Comparison of ENCODE assay signal across 19 cellular contexts in genomic region chr11:6488831-6489230, GRCh38. TPM values are rescaled to one million over a fixed set of nuclear protein-coding genes. Genes with fewer than 3 reads are reported as not detected.
"Had no signal": no experiment of that assay in that cellular context is flagged by ENCODE, and none has a peak within 500 bp of the region (broad histone marks: within the 10 kb centered on the region; RNA-seq: fewer than 3 reads in every experiment).

No MANE protein-coding gene starts in this region.

- H3K4me3 ChIP-seq: dorsolateral prefrontal cortex, lower lobe of right lung, tibial artery, uterus had no signal

- H3K36me3 Mint-ChIP-seq: natural killer cell treated with Interleukin-12 subunit alpha and Interleukin-12 subunit beta and Interleukin-15 and Interleukin-18, amount 100 ng/mL, for 72 hours had no signal

- H3K4me1 Mint-ChIP-seq: brain had no signal

- H3K27me3 Mint-ChIP-seq: brain; natural killer cell treated with Interleukin-12 subunit alpha and Interleukin-12 subunit beta and Interleukin-15 and Interleukin-18, amount 100 ng/mL, for 72 hours had no signal

- ATAC-seq: lower lobe of right lung; natural killer cell treated with Interleukin-12 subunit alpha and Interleukin-12 subunit beta and Interleukin-15 and Interleukin-18, amount 100 ng/mL, for 72 hours; stimulated activated naive CD8-positive, alpha-beta T cell treated with anti-CD3 and anti-CD28 coated beads, Interleukin-15, Interleukin-2, amounts not matched to agents 100 U/mL and 50 U/mL, for 24 hours had no signal

- H3K27ac Mint-ChIP-seq: activated T-helper 1 cell treated with anti-CD3 and anti-CD28 coated beads, Interleukin-12 subunit alpha, Interleukin-12 subunit beta, Interleukin-2, Interleukin-4 antibody, amounts not matched to agents 30 ng/mL and 10 ng/mL and 1 ng/mL, durations not matched to agents 14 hours and 24 hours and 36 hours; natural killer cell treated with Interleukin-12 subunit alpha and Interleukin-12 subunit beta and Interleukin-15 and Interleukin-18, amount 100 ng/mL, for 72 hours; T-helper 1 cell treated with Interleukin-12 subunit alpha and Interleukin-12 subunit beta and Interleukin-4 antibody, amounts not matched to agents 30 μg/mL and 1 μg/mL, for 36 hours had no signal

- H3K9me3 ChIP-seq: lower lobe of right lung, tibial artery, uterus had no signal

- H3K4me1 ChIP-seq: lower lobe of right lung, tibial artery, uterus had no signal

- H3K4me3 Mint-ChIP-seq: activated T-helper 1 cell treated with anti-CD3 and anti-CD28 coated beads, Interleukin-12 subunit alpha, Interleukin-12 subunit beta, Interleukin-2, Interleukin-4 antibody, amounts not matched to agents 30 ng/mL and 10 ng/mL and 1 ng/mL, durations not matched to agents 14 hours and 24 hours and 36 hours; brain; natural killer cell treated with Interleukin-12 subunit alpha and Interleukin-12 subunit beta and Interleukin-15 and Interleukin-18, amount 100 ng/mL, for 72 hours; T-helper 1 cell treated with Interleukin-12 subunit alpha and Interleukin-12 subunit beta and Interleukin-4 antibody, amounts not matched to agents 30 μg/mL and 1 μg/mL, for 36 hours had no signal

- H3K9me3 Mint-ChIP-seq: activated T-helper 1 cell treated with anti-CD3 and anti-CD28 coated beads, Interleukin-12 subunit alpha, Interleukin-12 subunit beta, Interleukin-2, Interleukin-4 antibody, amounts not matched to agents 30 ng/mL and 10 ng/mL and 1 ng/mL, durations not matched to agents 14 hours and 24 hours and 36 hours; brain; natural killer cell treated with Interleukin-12 subunit alpha and Interleukin-12 subunit beta and Interleukin-15 and Interleukin-18, amount 100 ng/mL, for 72 hours; T-helper 1 cell treated with Interleukin-12 subunit alpha and Interleukin-12 subunit beta and Interleukin-4 antibody, amounts not matched to agents 30 μg/mL and 1 μg/mL, for 36 hours had no signal

- H3K36me3 ChIP-seq: uterus had no signal

- H3K27ac ChIP-seq: lower lobe of right lung, tibial artery, uterus, WERI-Rb-1 had no signal

- H3K27me3 ChIP-seq: dorsolateral prefrontal cortex, tibial artery, uterus had no signal

- DNase-seq: activated CD4-positive, alpha-beta T cell treated with anti-CD3 and anti-CD28 coated beads for 48 hours; activated gamma-delta T cell treated with Interleukin-2 at 50 U/mL for 16 hours; anterior cingulate cortex; caudate nucleus; dorsolateral prefrontal cortex; lower lobe of right lung; stimulated activated CD4-positive, alpha-beta T cell treated with anti-CD3 and anti-CD28 coated beads, Interleukin-12 subunit alpha, Interleukin-12 subunit beta, amount 100 ng/mL, for 4 hours; stimulated activated CD4-positive, alpha-beta T cell treated with anti-CD3 and anti-CD28 coated beads, Interleukin-1b, Interleukin-23, amount 100 ng/mL, for 48 hours; stimulated activated CD8-positive, alpha-beta memory T cell treated with anti-CD3 and anti-CD28 coated beads, Interleukin-4, amount 100 ng/mL, for 48 hours; stimulated activated naive CD8-positive, alpha-beta T cell treated with anti-CD3 and anti-CD28 coated beads, Interleukin-15, Interleukin-2, amounts not matched to agents 100 U/mL and 50 U/mL, for 24 hours; substantia nigra; tibial artery; uterus; WERI-Rb-1 had no signal

RNA-seq across cellular contexts. Expression of gene HPX, which starts 48.0 kb away (rescaled TPM):
- total RNA-seq: activated T-helper 1 cell treated with anti-CD3 and anti-CD28 coated beads, Interleukin-12 subunit alpha, Interleukin-12 subunit beta, Interleukin-2, Interleukin-4 antibody, amounts not matched to agents 30 ng/mL and 10 ng/mL and 1 ng/mL, durations not matched to agents 14 hours and 24 hours and 36 hours; fibroblast of villous mesenchyme had no signal
